Comparison of ENCODE assay signal across 2 cellular contexts in genomic region chr11:17478064-17478463, GRCh38.
TF ChIP-seq lines count a peak whose summit lies in the region.

No MANE protein-coding gene starts in this region.

TF ChIP-seq in SK-N-SH, 30 proteins besides CTCF, POLR2A, EP300 and RAD21 (continued from another document):
- peak; percentile 86 for TF ChIP-seq REST (IDR thresholded peaks at IDR 0.05; ENCODE audit: low read depth, low read length)

TF ChIP-seq in SK-N-SH treated with all-trans-retinoic acid at 6 μM for 48 hours, 23 proteins besides CTCF, POLR2A, EP300 and RAD21 (continued from another document):
- TF ChIP-seq ZFP30 (CRISPR knock-in tag; IDR thresholded peaks at IDR 0.05) (no peak), ARNTL (CRISPR knock-in tag; IDR thresholded peaks at IDR 0.05; ENCODE audit: borderline replicate concordance, low read depth) (no peak), ZNF565 (CRISPR knock-in tag; conservative IDR thresholded peaks at IDR 0.05; ENCODE audit: low read depth) (no peak), TCF4 (CRISPR knock-in tag; IDR thresholded peaks at IDR 0.05; ENCODE audit: borderline replicate concordance) (no peak), BACH2 (CRISPR knock-in tag; IDR thresholded peaks at IDR 0.05; ENCODE audit: borderline replicate concordance) (no peak), RARB (CRISPR knock-in tag; IDR thresholded peaks at IDR 0.05) (no peak), GLIS3 (CRISPR knock-in tag; IDR thresholded peaks at IDR 0.05) (no peak), TSHZ2 (CRISPR knock-in tag; IDR thresholded peaks at IDR 0.05) (no peak), PPARA (CRISPR knock-in tag; IDR thresholded peaks at IDR 0.05; ENCODE audit: borderline replicate concordance) (no peak), CREB5 (CRISPR knock-in tag; IDR thresholded peaks at IDR 0.05; ENCODE audit: low read depth) (no peak)
- TF ChIP-seq, protein P1, sequence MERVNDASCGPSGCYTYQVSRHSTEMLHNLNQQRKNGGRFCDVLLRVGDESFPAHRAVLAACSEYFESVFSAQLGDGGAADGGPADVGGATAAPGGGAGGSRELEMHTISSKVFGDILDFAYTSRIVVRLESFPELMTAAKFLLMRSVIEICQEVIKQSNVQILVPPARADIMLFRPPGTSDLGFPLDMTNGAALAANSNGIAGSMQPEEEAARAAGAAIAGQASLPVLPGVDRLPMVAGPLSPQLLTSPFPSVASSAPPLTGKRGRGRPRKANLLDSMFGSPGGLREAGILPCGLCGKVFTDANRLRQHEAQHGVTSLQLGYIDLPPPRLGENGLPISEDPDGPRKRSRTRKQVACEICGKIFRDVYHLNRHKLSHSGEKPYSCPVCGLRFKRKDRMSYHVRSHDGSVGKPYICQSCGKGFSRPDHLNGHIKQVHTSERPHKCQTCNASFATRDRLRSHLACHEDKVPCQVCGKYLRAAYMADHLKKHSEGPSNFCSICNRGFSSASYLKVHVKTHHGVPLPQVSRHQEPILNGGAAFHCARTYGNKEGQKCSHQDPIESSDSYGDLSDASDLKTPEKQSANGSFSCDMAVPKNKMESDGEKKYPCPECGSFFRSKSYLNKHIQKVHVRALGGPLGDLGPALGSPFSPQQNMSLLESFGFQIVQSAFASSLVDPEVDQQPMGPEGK (CRISPR knock-in tag; IDR thresholded peaks at IDR 0.05; ENCODE audit: borderline replicate concordance), result no peak
TF ChIP-seq in SK-N-SH treated with all-trans-retinoic acid at 6 μM for 48 hours: peak in this region for 0.
